ENCODE assay signal across 22 cellular contexts in genomic region chr16:64543401-64543800, GRCh38.
DNase-seq lines count a peak whose midpoint lies in the region; ATAC-seq lines count a peak whose summit lies in the region.
"Had no signal": no experiment of that assay in that cellular context is flagged by ENCODE, and none has a peak within 500 bp of the region (broad histone marks: within the 10 kb centered on the region; RNA-seq: fewer than 3 reads in every experiment).

No MANE protein-coding gene starts in this region.

- ATAC-seq in activated CD8-positive, alpha-beta T cell treated with anti-CD3 and anti-CD28 coated beads, Interleukin-2, amount 10 ng/mL, durations not matched to agents 7 days and 5 days = no peak
- no peak for ATAC-seq in HG02798 (IDR thresholded peaks at IDR 0.05; ENCODE audit: poor library complexity, unreplicated experiment)

- DNase-seq in AG08395 (ENCODE audit: low spot score) = peak; percentile 3
- DNase-seq in GM03348 (ENCODE audit: low spot score) = peak; percentile 7
- DNase-seq in LHCN-M2 (ENCODE audit: low read depth) = peak; percentile 12
- DNase-seq in adipocyte (ENCODE audit: low read depth) = peak; percentile 40
- DNase-seq in stimulated activated naive CD4-positive, alpha-beta T cell (lab: John Stamatoyannopoulos, UW) = no peak
- DNase-seq in activated CD8-positive, alpha-beta T cell treated with anti-CD3 and anti-CD28 coated beads, Interleukin-2, amount 10 ng/mL, durations not matched to agents 7 days and 5 days = no peak
- DNase-seq in mucosa of gallbladder (ENCODE audit: low spot score) = no peak
- DNase-seq: 8988T; ACHN; CD8-positive, alpha-beta memory T cell; DMS153; HCEC 1CT; NCI-H1694; NCI-H2029 treated with DMSO at 0.1 percent for 48 hours; NCI-H2227 treated with DMSO at 0.1 percent for 48 hours; NCI-H526 treated with DMSO at 0.1 percent for 48 hours; SK-N-SH; SW 1271 had no signal

- POLR2A ChIA-PET in activated CD8-positive, alpha-beta T cell treated with anti-CD3 and anti-CD28 coated beads, Interleukin-2, amount 10 ng/mL, durations not matched to agents 7 days and 5 days (lab: Charles Lee) = no interaction called here

- no peak overlapping the region for H3K4me3 Mint-ChIP-seq in activated CD8-positive, alpha-beta T cell treated with anti-CD3 and anti-CD28 coated beads, Interleukin-2, amount 10 ng/mL, durations not matched to agents 7 days and 5 days
- H3K4me3 Mint-ChIP-seq: CD14-positive monocyte; CD8-positive, alpha-beta memory T cell; IgD-negative memory B cell; T-helper 1 cell treated with Interleukin-12 subunit alpha and Interleukin-12 subunit beta and Interleukin-4 antibody, amounts not matched to agents 30 μg/mL and 1 μg/mL, for 36 hours had no signal

- no peaks in the 10 kb centered on the region for H3K4me1 Mint-ChIP-seq in activated CD8-positive, alpha-beta T cell treated with anti-CD3 and anti-CD28 coated beads, Interleukin-2, amount 10 ng/mL, durations not matched to agents 7 days and 5 days (ENCODE audit: low read depth)
- H3K4me1 Mint-ChIP-seq: CD14-positive monocyte; CD8-positive, alpha-beta memory T cell had no signal

- H3K9ac ChIP-seq in adipocyte (ENCODE audit: low read length) = no peak overlapping the region
- H3K9ac ChIP-seq: SK-N-SH had no signal

- no peak overlapping the region for H3K4me3 ChIP-seq in adipocyte (ENCODE audit: low read length)

- CTCF ChIA-PET in activated CD8-positive, alpha-beta T cell treated with anti-CD3 and anti-CD28 coated beads, Interleukin-2, amount 10 ng/mL, durations not matched to agents 7 days and 5 days (lab: Charles Lee) = no interaction called here

- H3K9me3 Mint-ChIP-seq in activated CD8-positive, alpha-beta T cell treated with anti-CD3 and anti-CD28 coated beads, Interleukin-2, amount 10 ng/mL, durations not matched to agents 7 days and 5 days (ENCODE audit: insufficient read depth) = peaks cover 12% of the 10 kb centered on the region

- peaks cover 8% of the 10 kb centered on the region for H3K4me1 ChIP-seq in adipocyte (ENCODE audit: control insufficient read depth, insufficient read depth, low read length)

- H3K27ac Mint-ChIP-seq in activated CD8-positive, alpha-beta T cell treated with anti-CD3 and anti-CD28 coated beads, Interleukin-2, amount 10 ng/mL, durations not matched to agents 7 days and 5 days = no peak overlapping the region
- H3K27ac Mint-ChIP-seq: CD14-positive monocyte; CD8-positive, alpha-beta memory T cell; IgD-negative memory B cell; T-helper 1 cell treated with Interleukin-12 subunit alpha and Interleukin-12 subunit beta and Interleukin-4 antibody, amounts not matched to agents 30 μg/mL and 1 μg/mL, for 36 hours had no signal

- no peaks in the 10 kb centered on the region for H3K27me3 ChIP-seq in adipocyte (replicated peaks; ENCODE audit: control insufficient read depth, insufficient read depth, low read length)

- H3K27me3 Mint-ChIP-seq in activated CD8-positive, alpha-beta T cell treated with anti-CD3 and anti-CD28 coated beads, Interleukin-2, amount 10 ng/mL, durations not matched to agents 7 days and 5 days (ENCODE audit: low read depth) = no peaks in the 10 kb centered on the region
- H3K27me3 Mint-ChIP-seq: CD8-positive, alpha-beta memory T cell; IgD-negative memory B cell had no signal

- no peaks in the 10 kb centered on the region for H3K36me3 Mint-ChIP-seq in activated CD8-positive, alpha-beta T cell treated with anti-CD3 and anti-CD28 coated beads, Interleukin-2, amount 10 ng/mL, durations not matched to agents 7 days and 5 days (ENCODE audit: low read depth)
- H3K36me3 Mint-ChIP-seq: CD14-positive monocyte; CD8-positive, alpha-beta memory T cell had no signal

- no peaks in the 10 kb centered on the region for H3K9me3 ChIP-seq in adipocyte (ENCODE audit: control insufficient read depth, low read length)
- H3K9me3 ChIP-seq: SK-N-SH had no signal

- H3K36me3 ChIP-seq in adipocyte (ENCODE audit: control insufficient read depth, insufficient read depth, low read length, severe bottlenecking) = no peaks in the 10 kb centered on the region

Comparison
In these comparisons a context has a peak if more than half of its experiments do, and no peak if none do; other contexts are left out.
1. DNase-seq: peak in AG08395 (single experiment), GM03348 (single experiment), LHCN-M2 (single experiment) and adipocyte (single experiment); none in stimulated activated naive CD4-positive, alpha-beta T cell (0 of 6), activated CD8-positive, alpha-beta T cell treated with anti-CD3 and anti-CD28 coated beads, Interleukin-2, amount 10 ng/mL, durations not matched to agents 7 days and 5 days (single experiment) and mucosa of gallbladder (single experiment).